Comparison of ENCODE assay signal across 2 cellular contexts in genomic region chr5:121378559-121379359, GRCh38.
TF ChIP-seq lines count a peak whose summit lies in the region.

No MANE protein-coding gene starts in this region.

TF ChIP-seq in IMR-90, 13 proteins besides CTCF, POLR2A, EP300 and RAD21:
- TF ChIP-seq RCOR1 (IDR thresholded peaks at IDR 0.05; ENCODE audit: insufficient replicate concordance, low read length) (no peak), BHLHE40 (IDR thresholded peaks at IDR 0.05; ENCODE audit: low read depth, low read length) (no peak), SMC3 (IDR thresholded peaks at IDR 0.05; ENCODE audit: low read depth, low read length) (no peak), CHD1 (IDR thresholded peaks at IDR 0.05; ENCODE audit: low read depth, low read length) (no peak), RFX5 (IDR thresholded peaks at IDR 0.05; ENCODE audit: low read depth, low read length) (no peak), USF2 (IDR thresholded peaks at IDR 0.05; ENCODE audit: low read depth, low read length) (no peak), MXI1 (IDR thresholded peaks at IDR 0.05; ENCODE audit: borderline replicate concordance, low read depth, low read length) (no peak), MAFK (IDR thresholded peaks at IDR 0.05; ENCODE audit: low read depth, low read length) (no peak)
TF ChIP-seq in IMR-90: peak in this region for 0.

TF ChIP-seq in H1, 55 proteins besides CTCF, POLR2A, EP300 and RAD21:
- TF ChIP-seq GABPA (IDR thresholded peaks at IDR 0.05; ENCODE audit: borderline replicate concordance, insufficient read depth, low read length) (no peak), USF2 (IDR thresholded peaks at IDR 0.05; ENCODE audit: low read length) (no peak), POU5F1 (IDR thresholded peaks at IDR 0.05; ENCODE audit: low read depth, low read length) (no peak), CREB1 (IDR thresholded peaks at IDR 0.05) (no peak), SP2 (IDR thresholded peaks at IDR 0.05; ENCODE audit: low read length) (no peak), JUND (IDR thresholded peaks at IDR 0.05; ENCODE audit: low read length) (no peak), RFX5 (IDR thresholded peaks at IDR 0.05; ENCODE audit: borderline replicate concordance, low read depth, low read length) (no peak), MAFK (IDR thresholded peaks at IDR 0.05; ENCODE audit: low read depth, low read length) (no peak), E2F6 (IDR thresholded peaks at IDR 0.05) (no peak)
